ENCODE assay signal across 24 cellular contexts in genomic region chr16:50482271-50482670, GRCh38.
DNase-seq lines count a peak whose midpoint lies in the region; ATAC-seq, FAIRE-seq and TF ChIP-seq lines count a peak whose summit lies in the region.
"Had no signal": no experiment of that assay in that cellular context is flagged by ENCODE, and none has a peak within 500 bp of the region (broad histone marks: within the 10 kb centered on the region; RNA-seq: fewer than 3 reads in every experiment).

No MANE protein-coding gene starts in this region.

- H3K4me1 ChIP-seq in astrocyte (ENCODE audit: insufficient read depth, low read length) (no peaks in the 10 kb centered on the region), neuronal stem cell (ENCODE audit: control insufficient read depth in 2 of 2, insufficient read depth in 1 of 2, low read depth in 1 of 2, low read length in 2 of 2) (peaks cover 3 to 5% of the 10 kb centered on the region in 2 donors)
- H3K4me1 ChIP-seq: BE2C had no signal

- H3K36me3 ChIP-seq in astrocyte (ENCODE audit: insufficient read depth, low read length) (no peaks in the 10 kb centered on the region), bronchial epithelial cell (ENCODE audit: control insufficient read depth, insufficient read depth, low read length) (no peaks in the 10 kb centered on the region), neuronal stem cell (replicated peaks in 1 of 2; ENCODE audit: control insufficient read depth in 2 of 2, insufficient read depth in 2 of 2, low read length in 2 of 2) (no peaks in the 10 kb centered on the region), WERI-Rb-1 (no peaks in the 10 kb centered on the region)
- H3K36me3 ChIP-seq: BE2C, BLaER1 had no signal

- no peak overlapping the region for H2BK15ac ChIP-seq in neuronal stem cell (ENCODE audit: low read length)

- peaks cover 24% of the 10 kb centered on the region for H3K27me3 Mint-ChIP-seq in astrocyte (ENCODE audit: low read depth, unreplicated experiment)
- H3K27me3 Mint-ChIP-seq in nephron progenitor cell (ENCODE audit: low read depth, poor library complexity) = peaks cover 3% of the 10 kb centered on the region
- peaks cover 12% of the 10 kb centered on the region for H3K27me3 Mint-ChIP-seq in activated T-cell treated with anti-CD3 and anti-CD28 coated beads, Interleukin-2, amount 50 U/mL, for 72 hours (ENCODE audit: low read depth)

- H3K14ac ChIP-seq in neuronal stem cell (ENCODE audit: low read length) = no peak overlapping the region

- no peaks in the 10 kb centered on the region for H3K79me1 ChIP-seq in neuronal stem cell (ENCODE audit: low read depth, low read length)

- H4K8ac ChIP-seq in neuronal stem cell (ENCODE audit: low read depth, low read length) = no peak overlapping the region

- H3K9me3 Mint-ChIP-seq in astrocyte (ENCODE audit: unreplicated experiment) (peaks cover 19% of the 10 kb centered on the region), nephron progenitor cell (peaks cover 47% of the 10 kb centered on the region)
- H3K9me3 Mint-ChIP-seq in activated T-cell treated with anti-CD3 and anti-CD28 coated beads, Interleukin-2, amount 50 U/mL, for 72 hours = peaks cover 2 to 7% of the 10 kb centered on the region in 2 donors

- H2AK5ac ChIP-seq in neuronal stem cell (ENCODE audit: low read depth, low read length) = no peak overlapping the region

- peak overlapping the region; percentile 15 for H3K18ac ChIP-seq in neuronal stem cell (ENCODE audit: low read length)

- FAIRE-seq in astrocyte (lab: Jason Lieb, UNC) = no peak
- peak; percentile 23 for FAIRE-seq in bronchial epithelial cell (lab: Jason Lieb, UNC)
- FAIRE-seq: A204.1, D721Med, G401.6, GM12891, GM19239 had no signal

- TF ChIP-seq CTCF in astrocyte (IDR thresholded peaks at IDR 0.05; ENCODE audit: insufficient read depth, low read depth, low read length) (no peak), bronchial epithelial cell (IDR thresholded peaks at IDR 0.05; ENCODE audit: insufficient read depth, low read length, severe bottlenecking) (no peak), nephron progenitor cell (IDR thresholded peaks at IDR 0.05) (no peak), WERI-Rb-1 (IDR thresholded peaks at IDR 0.05; ENCODE audit: low read depth, low read length) (no peak)

- ATAC-seq in activated T-cell treated with anti-CD3 and anti-CD28 coated beads, Interleukin-2, amount 50 U/mL, for 72 hours (replicated peaks in 1 of 2) = no peak

- H3K23ac ChIP-seq in neuronal stem cell (ENCODE audit: low read depth, low read length, poor library complexity) = no peak overlapping the region

- WGBS in neuronal stem cell (ENCODE audit: extremely low coverage in 2 of 2, insufficient read length in 2 of 2, insufficient replicate concordance in 1 of 2), 2 donors = no CpG with 5 or more reads among the region's 5 CpGs

- H4K20me1 ChIP-seq in astrocyte (ENCODE audit: insufficient read depth, low read length) = no peaks in the 10 kb centered on the region
- H4K20me1 ChIP-seq: BLaER1 had no signal

- H3K27ac Mint-ChIP-seq in astrocyte (ENCODE audit: unreplicated experiment) (peak overlapping the region; percentile 68), nephron progenitor cell (peak overlapping the region; percentile 95)
- no peak overlapping the region for H3K27ac Mint-ChIP-seq in activated T-cell treated with anti-CD3 and anti-CD28 coated beads, Interleukin-2, amount 50 U/mL, for 72 hours
- H3K27ac Mint-ChIP-seq: CD14-positive monocyte; CD4-positive, alpha-beta memory T cell; CD4-positive, CD25-positive, alpha-beta regulatory T cell had no signal

- H3K9me3 ChIP-seq in astrocyte (ENCODE audit: insufficient read depth, low read depth, low read length) = no peaks in the 10 kb centered on the region
- peaks cover 4 to 8% of the 10 kb centered on the region in 2 donors for H3K9me3 ChIP-seq in neuronal stem cell (replicated peaks in 1 of 2; ENCODE audit: control insufficient read depth in 2 of 2, insufficient read depth in 1 of 2, low read depth in 1 of 2, low read length in 2 of 2)
- peaks cover 3% of the 10 kb centered on the region for H3K9me3 ChIP-seq in WERI-Rb-1 (ENCODE audit: severe bottlenecking)
- H3K9me3 ChIP-seq: BE2C had no signal

- H3K4me3 ChIP-seq in astrocyte (ENCODE audit: insufficient read depth, low read depth, low read length) = no peak overlapping the region
- H3K4me3 ChIP-seq in bronchial epithelial cell (ENCODE audit: low read depth, low read length) = no peak overlapping the region
- H3K4me3 ChIP-seq in neuronal stem cell (ENCODE audit: low read length in 2 of 2) = no peak overlapping the region
- H3K4me3 ChIP-seq in WERI-Rb-1 (ENCODE audit: low read depth, low read length) = no peak overlapping the region
- H3K4me3 ChIP-seq: BLaER1 had no signal

- H3K27ac ChIP-seq in astrocyte (ENCODE audit: low read depth, low read length) = no peak overlapping the region
- H3K27ac ChIP-seq in neuronal stem cell (replicated peaks; ENCODE audit: low read length) = no peak overlapping the region
- H3K27ac ChIP-seq in WERI-Rb-1 = no peak overlapping the region
- H3K27ac ChIP-seq: BLaER1 had no signal

- H2BK12ac ChIP-seq in neuronal stem cell (ENCODE audit: low read length) = no peak overlapping the region

- H2AFZ ChIP-seq in astrocyte (ENCODE audit: low read depth, low read length) (no peak overlapping the region), neuronal stem cell (ENCODE audit: low read length) (no peak overlapping the region)

- H4K91ac ChIP-seq in neuronal stem cell (ENCODE audit: low read depth, low read length, poor library complexity) = no peak overlapping the region

- H3K79me2 ChIP-seq in astrocyte (ENCODE audit: insufficient read depth, low read length) = no peaks in the 10 kb centered on the region

- H3K4me1 Mint-ChIP-seq in astrocyte (ENCODE audit: low read depth, unreplicated experiment) (no peaks in the 10 kb centered on the region), nephron progenitor cell (peaks cover 34% of the 10 kb centered on the region)
- H3K4me1 Mint-ChIP-seq in activated T-cell treated with anti-CD3 and anti-CD28 coated beads, Interleukin-2, amount 50 U/mL, for 72 hours (ENCODE audit: low read depth) = no peaks in the 10 kb centered on the region
- H3K4me1 Mint-ChIP-seq: CD14-positive monocyte; CD8-positive, alpha-beta memory T cell had no signal

- no peak overlapping the region for H3K9ac ChIP-seq in astrocyte (ENCODE audit: low read length)
- no peak overlapping the region for H3K9ac ChIP-seq in neuronal stem cell (ENCODE audit: low read depth, low read length, poor library complexity)
- H3K9ac ChIP-seq: BLaER1 had no signal

- no peak overlapping the region for H3K4me3 Mint-ChIP-seq in astrocyte (ENCODE audit: unreplicated experiment)
- H3K4me3 Mint-ChIP-seq in nephron progenitor cell = no peak overlapping the region
- no peak overlapping the region for H3K4me3 Mint-ChIP-seq in activated T-cell treated with anti-CD3 and anti-CD28 coated beads, Interleukin-2, amount 50 U/mL, for 72 hours
- H3K4me3 Mint-ChIP-seq: CD14-positive monocyte; CD4-positive, CD25-positive, alpha-beta regulatory T cell; CD8-positive, alpha-beta memory T cell had no signal

- H2BK120ac ChIP-seq in neuronal stem cell (ENCODE audit: low read depth, low read length) = no peak overlapping the region

- H2BK5ac ChIP-seq in neuronal stem cell (ENCODE audit: low read length) = no peak overlapping the region

- H3K4ac ChIP-seq in neuronal stem cell (ENCODE audit: low read length) = no peak overlapping the region

- H3K36me3 Mint-ChIP-seq in astrocyte (ENCODE audit: low read depth, unreplicated experiment) (no peaks in the 10 kb centered on the region), nephron progenitor cell (ENCODE audit: low read depth) (peaks cover 10% of the 10 kb centered on the region)
- H3K36me3 Mint-ChIP-seq in activated T-cell treated with anti-CD3 and anti-CD28 coated beads, Interleukin-2, amount 50 U/mL, for 72 hours (ENCODE audit: insufficient read depth in 2 of 2) = peaks cover 4 to 8% of the 10 kb centered on the region in 2 donors
- H3K36me3 Mint-ChIP-seq: CD14-positive monocyte; CD4-positive, CD25-positive, alpha-beta regulatory T cell had no signal

- DNase-seq in astrocyte (ENCODE audit: low read depth) (no peak), bronchial epithelial cell (ENCODE audit: low read depth) (no peak), nephron progenitor cell (no peak), neuronal stem cell (ENCODE audit: low spot score) (no peak), hippocampal formation (lab: John Stamatoyannopoulos, UW) (no peak), D341Med (ENCODE audit: low spot score) (no peak), WERI-Rb-1 (no peak)
- no peak for DNase-seq in activated T-cell treated with anti-CD3 and anti-CD28 coated beads, Interleukin-2, amount 50 U/mL, for 72 hours
- DNase-seq: 8988T; BE2C; C1 segment of cervical spinal cord; CD4-positive, alpha-beta memory T cell; CD4-positive, CD25-positive, alpha-beta regulatory T cell; CD8-positive, alpha-beta memory T cell; COR-L47; DMS79 treated with DMSO at 0.1 percent for 48 hours; GF-D8 had no signal

- H3K27me3 ChIP-seq in astrocyte (ENCODE audit: insufficient read depth, low read length) = peaks cover 6% of the 10 kb centered on the region
- no peaks in the 10 kb centered on the region for H3K27me3 ChIP-seq in bronchial epithelial cell (ENCODE audit: control insufficient read depth, insufficient read depth, low read length)
- no peaks in the 10 kb centered on the region for H3K27me3 ChIP-seq in neuronal stem cell (ENCODE audit: control insufficient read depth in 3 of 3, insufficient read depth in 3 of 3, low read depth in 1 of 3, low read length in 3 of 3)
- H3K27me3 ChIP-seq in WERI-Rb-1 (ENCODE audit: insufficient read depth, low read depth, severe bottlenecking) = no peaks in the 10 kb centered on the region
- H3K27me3 ChIP-seq: BE2C, BLaER1 had no signal

- no peak overlapping the region for H3K4me2 ChIP-seq in astrocyte (ENCODE audit: low read length)
- H3K4me2 ChIP-seq in neuronal stem cell (ENCODE audit: insufficient read depth, low read length, poor library complexity, severe bottlenecking) = no peak overlapping the region
- H3K4me2 ChIP-seq: BLaER1 had no signal
